1 cellular context compared by ENCODE assay signal in the genomic region with DNA sequence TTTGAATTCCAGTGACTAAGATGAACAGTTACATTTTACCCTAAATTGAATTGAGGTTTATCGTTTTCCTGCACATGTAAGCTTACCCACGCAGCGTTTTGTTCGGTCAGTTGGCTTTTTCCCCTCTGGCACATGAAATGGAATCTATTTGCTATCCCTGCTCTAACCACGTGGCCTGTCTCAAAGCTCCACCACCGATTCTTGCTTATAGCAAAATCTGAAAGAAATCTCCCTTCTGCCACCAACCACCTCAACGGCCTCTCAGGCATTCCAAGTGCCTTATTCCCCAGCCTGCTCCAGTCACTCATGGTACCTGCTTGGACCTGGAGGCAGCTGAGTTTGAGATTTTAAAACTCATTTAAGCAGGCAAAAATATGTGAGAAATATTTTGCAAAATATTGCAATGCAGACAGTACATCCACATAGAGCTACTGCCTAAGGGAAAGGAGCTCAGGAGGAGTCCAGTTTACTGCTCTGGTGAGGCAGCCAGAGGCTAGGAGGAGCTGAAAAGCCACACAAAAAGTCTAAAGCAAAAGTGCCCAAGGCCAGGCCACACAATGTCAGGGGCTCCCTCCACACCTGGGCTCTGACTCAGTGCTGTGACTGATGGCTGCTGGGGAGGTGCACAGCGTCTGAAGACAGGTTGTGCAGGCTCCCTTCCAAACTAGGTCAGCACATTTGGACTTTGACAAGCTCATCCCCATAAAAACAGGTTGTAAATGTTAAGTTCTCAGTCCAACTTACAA.
TF ChIP-seq lines count a peak whose summit lies in the region.

No MANE protein-coding gene starts in this region.

TF ChIP-seq in GM23338, 12 proteins besides CTCF, POLR2A, EP300 and RAD21 (continued from another document):
- TF ChIP-seq, protein P1, sequence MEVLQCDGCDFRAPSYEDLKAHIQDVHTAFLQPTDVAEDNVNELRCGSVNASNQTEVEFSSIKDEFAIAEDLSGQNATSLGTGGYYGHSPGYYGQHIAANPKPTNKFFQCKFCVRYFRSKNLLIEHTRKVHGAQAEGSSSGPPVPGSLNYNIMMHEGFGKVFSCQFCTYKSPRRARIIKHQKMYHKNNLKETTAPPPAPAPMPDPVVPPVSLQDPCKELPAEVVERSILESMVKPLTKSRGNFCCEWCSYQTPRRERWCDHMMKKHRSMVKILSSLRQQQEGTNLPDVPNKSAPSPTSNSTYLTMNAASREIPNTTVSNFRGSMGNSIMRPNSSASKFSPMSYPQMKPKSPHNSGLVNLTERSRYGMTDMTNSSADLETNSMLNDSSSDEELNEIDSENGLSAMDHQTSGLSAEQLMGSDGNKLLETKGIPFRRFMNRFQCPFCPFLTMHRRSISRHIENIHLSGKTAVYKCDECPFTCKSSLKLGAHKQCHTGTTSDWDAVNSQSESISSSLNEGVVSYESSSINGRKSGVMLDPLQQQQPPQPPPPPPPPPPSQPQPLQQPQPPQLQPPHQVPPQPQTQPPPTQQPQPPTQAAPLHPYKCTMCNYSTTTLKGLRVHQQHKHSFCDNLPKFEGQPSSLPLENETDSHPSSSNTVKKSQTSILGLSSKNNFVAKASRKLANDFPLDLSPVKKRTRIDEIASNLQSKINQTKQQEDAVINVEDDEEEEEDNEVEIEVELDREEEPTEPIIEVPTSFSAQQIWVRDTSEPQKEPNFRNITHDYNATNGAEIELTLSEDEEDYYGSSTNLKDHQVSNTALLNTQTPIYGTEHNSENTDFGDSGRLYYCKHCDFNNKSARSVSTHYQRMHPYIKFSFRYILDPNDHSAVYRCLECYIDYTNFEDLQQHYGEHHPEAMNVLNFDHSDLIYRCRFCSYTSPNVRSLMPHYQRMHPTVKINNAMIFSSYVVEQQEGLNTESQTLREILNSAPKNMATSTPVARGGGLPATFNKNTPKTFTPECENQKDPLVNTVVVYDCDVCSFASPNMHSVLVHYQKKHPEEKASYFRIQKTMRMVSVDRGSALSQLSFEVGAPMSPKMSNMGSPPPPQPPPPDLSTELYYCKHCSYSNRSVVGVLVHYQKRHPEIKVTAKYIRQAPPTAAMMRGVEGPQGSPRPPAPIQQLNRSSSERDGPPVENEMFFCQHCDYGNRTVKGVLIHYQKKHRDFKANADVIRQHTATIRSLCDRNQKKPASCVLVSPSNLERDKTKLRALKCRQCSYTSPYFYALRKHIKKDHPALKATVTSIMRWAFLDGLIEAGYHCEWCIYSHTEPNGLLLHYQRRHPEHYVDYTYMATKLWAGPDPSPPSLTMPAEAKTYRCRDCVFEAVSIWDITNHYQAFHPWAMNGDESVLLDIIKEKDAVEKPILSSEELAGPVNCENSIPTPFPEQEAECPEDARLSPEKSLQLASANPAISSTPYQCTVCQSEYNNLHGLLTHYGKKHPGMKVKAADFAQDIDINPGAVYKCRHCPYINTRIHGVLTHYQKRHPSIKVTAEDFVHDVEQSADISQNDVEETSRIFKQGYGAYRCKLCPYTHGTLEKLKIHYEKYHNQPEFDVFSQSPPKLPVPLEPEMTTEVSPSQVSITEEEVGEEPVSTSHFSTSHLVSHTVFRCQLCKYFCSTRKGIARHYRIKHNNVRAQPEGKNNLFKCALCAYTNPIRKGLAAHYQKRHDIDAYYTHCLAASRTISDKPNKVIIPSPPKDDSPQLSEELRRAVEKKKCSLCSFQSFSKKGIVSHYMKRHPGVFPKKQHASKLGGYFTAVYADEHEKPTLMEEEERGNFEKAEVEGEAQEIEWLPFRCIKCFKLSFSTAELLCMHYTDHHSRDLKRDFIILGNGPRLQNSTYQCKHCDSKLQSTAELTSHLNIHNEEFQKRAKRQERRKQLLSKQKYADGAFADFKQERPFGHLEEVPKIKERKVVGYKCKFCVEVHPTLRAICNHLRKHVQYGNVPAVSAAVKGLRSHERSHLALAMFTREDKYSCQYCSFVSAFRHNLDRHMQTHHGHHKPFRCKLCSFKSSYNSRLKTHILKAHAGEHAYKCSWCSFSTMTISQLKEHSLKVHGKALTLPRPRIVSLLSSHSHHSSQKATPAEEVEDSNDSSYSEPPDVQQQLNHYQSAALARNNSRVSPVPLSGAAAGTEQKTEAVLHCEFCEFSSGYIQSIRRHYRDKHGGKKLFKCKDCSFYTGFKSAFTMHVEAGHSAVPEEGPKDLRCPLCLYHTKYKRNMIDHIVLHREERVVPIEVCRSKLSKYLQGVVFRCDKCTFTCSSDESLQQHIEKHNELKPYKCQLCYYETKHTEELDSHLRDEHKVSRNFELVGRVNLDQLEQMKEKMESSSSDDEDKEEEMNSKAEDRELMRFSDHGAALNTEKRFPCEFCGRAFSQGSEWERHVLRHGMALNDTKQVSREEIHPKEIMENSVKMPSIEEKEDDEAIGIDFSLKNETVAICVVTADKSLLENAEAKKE (CRISPR knock-in tag; IDR thresholded peaks at IDR 0.05): no peak
- TF ChIP-seq, protein P2, sequence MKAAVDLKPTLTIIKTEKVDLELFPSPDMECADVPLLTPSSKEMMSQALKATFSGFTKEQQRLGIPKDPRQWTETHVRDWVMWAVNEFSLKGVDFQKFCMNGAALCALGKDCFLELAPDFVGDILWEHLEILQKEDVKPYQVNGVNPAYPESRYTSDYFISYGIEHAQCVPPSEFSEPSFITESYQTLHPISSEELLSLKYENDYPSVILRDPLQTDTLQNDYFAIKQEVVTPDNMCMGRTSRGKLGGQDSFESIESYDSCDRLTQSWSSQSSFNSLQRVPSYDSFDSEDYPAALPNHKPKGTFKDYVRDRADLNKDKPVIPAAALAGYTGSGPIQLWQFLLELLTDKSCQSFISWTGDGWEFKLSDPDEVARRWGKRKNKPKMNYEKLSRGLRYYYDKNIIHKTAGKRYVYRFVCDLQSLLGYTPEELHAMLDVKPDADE (IDR thresholded peaks at IDR 0.05): no peak
